In genomic region chr5:628351-629205, GRCh38 we compare ENCODE assay signal across 7 cellular contexts. TPM values are rescaled to one million over a fixed set of nuclear protein-coding genes. Genes with fewer than 3 reads are reported as not detected.
DNase-seq lines count a peak whose midpoint lies in the region; ATAC-seq, FAIRE-seq and TF ChIP-seq lines count a peak whose summit lies in the region.
"Not testable (repeated sequence)": the region's sequence is repeated elsewhere in the genome, so short reads cannot be mapped to it uniquely, and the experiment has no call there.

No MANE protein-coding gene starts in this region.

- not testable (repeated sequence) for H3K14ac ChIP-seq in neuronal stem cell (ENCODE audit: low read length)

- peaks cover 42 to 58% of the 10 kb centered on the region in 2 donors for H3K36me3 ChIP-seq in neuronal stem cell (replicated peaks in 1 of 2; ENCODE audit: control insufficient read depth in 2 of 2, insufficient read depth in 2 of 2, low read length in 2 of 2)
- H3K36me3 ChIP-seq in thyroid gland: not testable (repeated sequence)

- not testable (repeated sequence) for H2BK12ac ChIP-seq in neuronal stem cell (ENCODE audit: low read length)

- not testable (repeated sequence) for H3K4me1 Mint-ChIP-seq in activated naive CD8-positive, alpha-beta T cell treated with anti-CD3 and anti-CD28 coated beads, Interleukin-2, amount 10 ng/mL, durations not matched to agents 7 days and 5 days

- not testable (repeated sequence) for H3K18ac ChIP-seq in neuronal stem cell (ENCODE audit: low read length)

- not testable (repeated sequence) for DNase-seq in GM19239 (ENCODE audit: insufficient read length, low spot score); neuronal stem cell (ENCODE audit: low spot score)
- DNase-seq in NCI-H1436 (lab: John Stamatoyannopoulos, UW): peak; percentile 87
- DNase-seq in NCI-H2171 (lab: John Stamatoyannopoulos, UW): peak; percentile 87
- DNase-seq in activated naive CD8-positive, alpha-beta T cell treated with anti-CD3 and anti-CD28 coated beads, Interleukin-2, amount 10 ng/mL, durations not matched to agents 7 days and 5 days: peak; percentile 11
- DNase-seq in cardiac septum (ENCODE audit: low spot score): peak; percentile 71
- peak; percentile 46 to 51 for DNase-seq in thyroid gland

- H3K4ac ChIP-seq in neuronal stem cell (ENCODE audit: low read length): not testable (repeated sequence)

- POLR2A ChIA-PET in activated naive CD8-positive, alpha-beta T cell treated with anti-CD3 and anti-CD28 coated beads, Interleukin-2, amount 10 ng/mL, durations not matched to agents 7 days and 5 days (lab: Charles Lee): not testable (repeated sequence)

- H3K9me3 ChIP-seq in neuronal stem cell (replicated peaks in 1 of 2; ENCODE audit: control insufficient read depth in 2 of 2, insufficient read depth in 1 of 2, low read depth in 1 of 2, low read length in 2 of 2); thyroid gland: not testable (repeated sequence)

- H3K9me3 Mint-ChIP-seq in activated naive CD8-positive, alpha-beta T cell treated with anti-CD3 and anti-CD28 coated beads, Interleukin-2, amount 10 ng/mL, durations not matched to agents 7 days and 5 days: not testable (repeated sequence)

- H3K4me3 Mint-ChIP-seq in activated naive CD8-positive, alpha-beta T cell treated with anti-CD3 and anti-CD28 coated beads, Interleukin-2, amount 10 ng/mL, durations not matched to agents 7 days and 5 days: not testable (repeated sequence)

- H3K4me3 ChIP-seq in neuronal stem cell (ENCODE audit: low read length in 2 of 2); thyroid gland (replicated peaks in 1 of 3): not testable (repeated sequence)

- not testable (repeated sequence) for H3K27ac Mint-ChIP-seq in activated naive CD8-positive, alpha-beta T cell treated with anti-CD3 and anti-CD28 coated beads, Interleukin-2, amount 10 ng/mL, durations not matched to agents 7 days and 5 days

- not testable (repeated sequence) for H2BK120ac ChIP-seq in neuronal stem cell (ENCODE audit: low read depth, low read length)

- not testable (repeated sequence) for H3K4me1 ChIP-seq in neuronal stem cell (ENCODE audit: control insufficient read depth in 2 of 2, insufficient read depth in 1 of 2, low read depth in 1 of 2, low read length in 2 of 2); thyroid gland

- H4K91ac ChIP-seq in neuronal stem cell (ENCODE audit: low read depth, low read length, poor library complexity): not testable (repeated sequence)

- H2AK5ac ChIP-seq in neuronal stem cell (ENCODE audit: low read depth, low read length): not testable (repeated sequence)

- not testable (repeated sequence) for H2BK5ac ChIP-seq in neuronal stem cell (ENCODE audit: low read length)

- H3K27ac ChIP-seq in neuronal stem cell (replicated peaks; ENCODE audit: low read length) (peak overlapping the region; percentile 20), thyroid gland (peak overlapping the region in 1 of 3 donors; percentile 10)

- not testable (repeated sequence) for ATAC-seq in activated naive CD8-positive, alpha-beta T cell treated with anti-CD3 and anti-CD28 coated beads, Interleukin-2, amount 10 ng/mL, durations not matched to agents 7 days and 5 days (ENCODE audit: low read depth)

- H3K79me1 ChIP-seq in neuronal stem cell (ENCODE audit: low read depth, low read length): not testable (repeated sequence)

- WGBS in neuronal stem cell (ENCODE audit: extremely low coverage in 2 of 2, insufficient read length in 2 of 2, insufficient replicate concordance in 1 of 2), 2 donors: no CpG with 5 or more reads among the region's 21 CpGs
- 52 to 63% methylated on average over 10 to 17 of the region's 21 CpGs for WGBS in thyroid gland, 2 donors

- H3K9ac ChIP-seq in neuronal stem cell (ENCODE audit: low read depth, low read length, poor library complexity): not testable (repeated sequence)

- H2BK15ac ChIP-seq in neuronal stem cell (ENCODE audit: low read length): not testable (repeated sequence)

- not testable (repeated sequence) for H3K4me2 ChIP-seq in neuronal stem cell (ENCODE audit: insufficient read depth, low read length, poor library complexity, severe bottlenecking)

- peak; percentile 90 for FAIRE-seq in GM19239 (lab: Jason Lieb, UNC)

- intact Hi-C loops in cardiac septum (cut with DNase I); thyroid gland (cut with DNase I): not testable (repeated sequence)

- not testable (repeated sequence) for H3K23ac ChIP-seq in neuronal stem cell (ENCODE audit: low read depth, low read length, poor library complexity)

- not testable (repeated sequence) for TF ChIP-seq CTCF in thyroid gland (IDR thresholded peaks at IDR 0.05)

- TF ChIP-seq POLR2A in thyroid gland (IDR thresholded peaks at IDR 0.05): not testable (repeated sequence)

- H3K27me3 Mint-ChIP-seq in activated naive CD8-positive, alpha-beta T cell treated with anti-CD3 and anti-CD28 coated beads, Interleukin-2, amount 10 ng/mL, durations not matched to agents 7 days and 5 days: not testable (repeated sequence)

- not testable (repeated sequence) for H4K8ac ChIP-seq in neuronal stem cell (ENCODE audit: low read depth, low read length)

- H3K36me3 Mint-ChIP-seq in activated naive CD8-positive, alpha-beta T cell treated with anti-CD3 and anti-CD28 coated beads, Interleukin-2, amount 10 ng/mL, durations not matched to agents 7 days and 5 days: not testable (repeated sequence)

- H3K27me3 ChIP-seq in neuronal stem cell (ENCODE audit: control insufficient read depth in 3 of 3, insufficient read depth in 3 of 3, low read depth in 1 of 3, low read length in 3 of 3); thyroid gland: not testable (repeated sequence)

- H2AFZ ChIP-seq in neuronal stem cell (ENCODE audit: low read length): not testable (repeated sequence)

RNA-seq across cellular contexts. Expression of gene CEP72, which starts 16.4 kb away (rescaled TPM):
- 10 to 100 TPM; 33.8 to 35.7 TPM for total RNA-seq in activated naive CD8-positive, alpha-beta T cell treated with anti-CD3 and anti-CD28 coated beads, Interleukin-2, amount 10 ng/mL, durations not matched to agents 7 days and 5 days
- total RNA-seq in cardiac septum (0.86 TPM), thyroid gland (1 to 10 TPM; 3.4 to 7.6 (median 4.6) TPM)
- polyA plus RNA-seq in neuronal stem cell (2013, experiment 1 of 2): 6.8 TPM
- 6.1 TPM for polyA plus RNA-seq in neuronal stem cell (2013, experiment 2 of 2)

Comparison
In these comparisons a context has a peak if more than half of its experiments do, and no peak if none do; other contexts are left out.
1. RNA of gene CEP72, which starts 16.4 kb away (total RNA-seq): 33.8 to 35.7 TPM in activated naive CD8-positive, alpha-beta T cell treated with anti-CD3 and anti-CD28 coated beads, Interleukin-2, amount 10 ng/mL, durations not matched to agents 7 days and 5 days; 3.4 to 7.6 TPM in thyroid gland and 0.86 TPM in cardiac septum (single experiment); every median in the first group is over 4 times any median in the second.